1 cellular context compared by ENCODE assay signal in genomic region chr18:31739651-31740050, GRCh38.
TF ChIP-seq lines count a peak whose summit lies in the region.

No MANE protein-coding gene starts in this region.

TF ChIP-seq in WTC11, 78 proteins besides CTCF, POLR2A, EP300 and RAD21 (continued from another document):
- TF ChIP-seq ATF2 (CRISPR knock-in tag; IDR thresholded peaks at IDR 0.05; ENCODE audit: borderline replicate concordance, low read depth) = no peak
- TF ChIP-seq ZNF138 (CRISPR knock-in tag; conservative IDR thresholded peaks at IDR 0.05) = no peak
- no peak for TF ChIP-seq MYBL2 (CRISPR knock-in tag; IDR thresholded peaks at IDR 0.05)
- TF ChIP-seq STAT6 (CRISPR knock-in tag; conservative IDR thresholded peaks at IDR 0.05; ENCODE audit: low read depth) = no peak
- no peak for TF ChIP-seq TP53 (CRISPR knock-in tag; IDR thresholded peaks at IDR 0.05)
- no peak for TF ChIP-seq NR1H2 (CRISPR knock-in tag; IDR thresholded peaks at IDR 0.05)
- no peak for TF ChIP-seq SMAD4 (CRISPR knock-in tag; IDR thresholded peaks at IDR 0.05)
- no peak for TF ChIP-seq ZMAT4 (CRISPR knock-in tag; IDR thresholded peaks at IDR 0.05)
- TF ChIP-seq, protein P1, sequence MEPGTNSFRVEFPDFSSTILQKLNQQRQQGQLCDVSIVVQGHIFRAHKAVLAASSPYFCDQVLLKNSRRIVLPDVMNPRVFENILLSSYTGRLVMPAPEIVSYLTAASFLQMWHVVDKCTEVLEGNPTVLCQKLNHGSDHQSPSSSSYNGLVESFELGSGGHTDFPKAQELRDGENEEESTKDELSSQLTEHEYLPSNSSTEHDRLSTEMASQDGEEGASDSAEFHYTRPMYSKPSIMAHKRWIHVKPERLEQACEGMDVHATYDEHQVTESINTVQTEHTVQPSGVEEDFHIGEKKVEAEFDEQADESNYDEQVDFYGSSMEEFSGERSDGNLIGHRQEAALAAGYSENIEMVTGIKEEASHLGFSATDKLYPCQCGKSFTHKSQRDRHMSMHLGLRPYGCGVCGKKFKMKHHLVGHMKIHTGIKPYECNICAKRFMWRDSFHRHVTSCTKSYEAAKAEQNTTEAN (CRISPR knock-in tag; IDR thresholded peaks at IDR 0.05) = no peak
- no peak for TF ChIP-seq NFE2L1 (CRISPR knock-in tag; IDR thresholded peaks at IDR 0.05)
- TF ChIP-seq ZBTB21 (CRISPR knock-in tag; IDR thresholded peaks at IDR 0.05; ENCODE audit: borderline replicate concordance) = no peak
- TF ChIP-seq ZNF263 (CRISPR knock-in tag; IDR thresholded peaks at IDR 0.05; ENCODE audit: low read depth) = no peak
